1 cellular context compared by ENCODE assay signal in genomic region chr17:4438162-4438944, GRCh38.
TF ChIP-seq lines count a peak whose summit lies in the region.

No MANE protein-coding gene starts in this region.

TF ChIP-seq in WTC11, 78 proteins besides CTCF, POLR2A, EP300 and RAD21 (continued from another document):
- TF ChIP-seq ZNF425 (CRISPR knock-in tag; conservative IDR thresholded peaks at IDR 0.05) (no peak), ZNF121 (CRISPR knock-in tag; IDR thresholded peaks at IDR 0.05) (no peak), MLX (CRISPR knock-in tag; IDR thresholded peaks at IDR 0.05) (no peak)
